8 cellular contexts compared by ENCODE assay signal in genomic region chr1:2230781-2231666, GRCh38. TPM values are rescaled to one million over a fixed set of nuclear protein-coding genes. Genes with fewer than 3 reads are reported as not detected.
A peak's percentile ranks its signal among the peaks of the same experiment; 100 is the strongest.
DNase-seq lines count a peak whose midpoint lies in the region; ATAC-seq and TF ChIP-seq lines count a peak whose summit lies in the region.

No MANE protein-coding gene starts in this region.

- H3K27ac ChIP-seq in subcutaneous abdominal adipose tissue (ENCODE audit: low read depth, low read length) = peak overlapping the region; percentile 94

- H3K4me1 ChIP-seq in subcutaneous abdominal adipose tissue (ENCODE audit: control insufficient read depth in 5 of 5, insufficient read depth in 5 of 5, low read length in 5 of 5) = peaks cover 15 to 82% (median 76%) of the 10 kb centered on the region in 5 donors

- no peaks in the 10 kb centered on the region for H3K36me3 ChIP-seq in subcutaneous abdominal adipose tissue (ENCODE audit: control insufficient read depth in 5 of 5, insufficient read depth in 5 of 5, low read length in 5 of 5)

- no peak for TF ChIP-seq CTCF in choroid plexus epithelial cell (conservative IDR thresholded peaks at IDR 0.05; ENCODE audit: low read depth, low read length)

- no peaks in the 10 kb centered on the region for H3K9me3 ChIP-seq in subcutaneous abdominal adipose tissue (ENCODE audit: control insufficient read depth in 5 of 5, low read length in 5 of 5)

- no peaks in the 10 kb centered on the region for H3K9me3 Mint-ChIP-seq in memory B cell

- H3K27me3 Mint-ChIP-seq in memory B cell = no peaks in the 10 kb centered on the region

- H3K4me3 Mint-ChIP-seq in memory B cell = peak overlapping the region; percentile 90

- no peaks in the 10 kb centered on the region for H3K27me3 ChIP-seq in subcutaneous abdominal adipose tissue (ENCODE audit: control insufficient read depth in 5 of 5, insufficient read depth in 4 of 5, low read length in 5 of 5)

- H3K9ac ChIP-seq in subcutaneous abdominal adipose tissue (ENCODE audit: low read length in 5 of 5) = peak overlapping the region; percentile 71 to 97 (median 83)

- peak overlapping the region; percentile 80 for H3K4me3 ChIP-seq in choroid plexus epithelial cell (ENCODE audit: low read depth, low read length)
- peak overlapping the region; percentile 79 to 99 (median 88) for H3K4me3 ChIP-seq in subcutaneous abdominal adipose tissue (ENCODE audit: low read depth in 1 of 5, low read length in 5 of 5)

- DNase-seq in GM03348 (ENCODE audit: low spot score) (peak; percentile 21), T-helper 22 cell (ENCODE audit: low read depth) (peak; percentile 64), choroid plexus epithelial cell (ENCODE audit: low read depth) (no peak), memory B cell (ENCODE audit: low spot score in 2 of 2) (peak in 1 of 2 donors; percentile 54), NCI-H1694 treated with DMSO at 0.1 percent for 48 hours (lab: John Stamatoyannopoulos, UW) (no peak), dermis blood vessel endothelial cell (no peak), mucosa of gallbladder (ENCODE audit: low spot score) (no peak)

- H3K4me1 Mint-ChIP-seq in memory B cell = peaks cover 40% of the 10 kb centered on the region

- H3K27ac Mint-ChIP-seq in memory B cell = peak overlapping the region; percentile 73

- ATAC-seq in memory B cell (ENCODE audit: low read depth) = peak; percentile 4

- H3K36me3 Mint-ChIP-seq in memory B cell = no peaks in the 10 kb centered on the region

RNA-seq across cellular contexts. Expression of gene SKI, which starts 2.9 kb away (rescaled TPM):
- 26.7 and 44.4 TPM in 2 replicates for total RNA-seq in dermis blood vessel endothelial cell
- total RNA-seq in mucosa of gallbladder = 78.9 TPM

RNA-seq across cellular contexts. Expression of gene FAAP20, which starts 36.5 kb away (rescaled TPM):
- total RNA-seq in dermis blood vessel endothelial cell = 16.0 and 21.8 TPM in 2 replicates
- 74.2 TPM for total RNA-seq in mucosa of gallbladder

Comparison
In these comparisons a context has a peak if more than half of its experiments do, and no peak if none do; other contexts are left out.
1. DNase-seq: peak in GM03348 (single experiment) and T-helper 22 cell (single experiment); none in choroid plexus epithelial cell (single experiment), NCI-H1694 treated with DMSO at 0.1 percent for 48 hours (single experiment), dermis blood vessel endothelial cell (single experiment) and mucosa of gallbladder (single experiment).